11 cellular contexts compared by ENCODE assay signal in genomic region chr3:53495091-53495517, GRCh38. TPM values are rescaled to one million over a fixed set of nuclear protein-coding genes. Genes with fewer than 3 reads are reported as not detected.
DNase-seq lines count a peak whose midpoint lies in the region; ATAC-seq, FAIRE-seq and TF ChIP-seq lines count a peak whose summit lies in the region.
"Had no signal": no experiment of that assay in that cellular context is flagged by ENCODE, and none has a peak within 500 bp of the region (broad histone marks: within the 10 kb centered on the region; RNA-seq: fewer than 3 reads in every experiment).

No MANE protein-coding gene starts in this region.

- CTCF ChIA-PET in A673 (lab: Charles Lee): no interaction called here

- H3K4me1 Mint-ChIP-seq in endodermal cell (peaks cover 10% of the 10 kb centered on the region), neural crest cell (peaks cover 40% of the 10 kb centered on the region)

- DNase-seq in A673 (ENCODE audit: low spot score) (no peak), endodermal cell (peak; percentile 68), neural crest cell (ENCODE audit: low read depth, low spot score) (no peak), HCEC 1CT (no peak), GM19239 (ENCODE audit: insufficient read length, low spot score) (no peak), NCI-H2029 treated with DMSO at 0.1 percent for 48 hours (lab: John Stamatoyannopoulos, UW) (no peak)
- DNase-seq: activated CD4-positive, alpha-beta memory T cell treated with anti-CD3 and anti-CD28 coated beads, Interleukin-2, amount 10 ng/mL, durations not matched to agents 7 days and 5 days; GDM1; NCI-H226 had no signal

- TF ChIP-seq CTCF in A673 (conservative IDR thresholded peaks at IDR 0.05; ENCODE audit: low read depth, low read length) (no peak), endodermal cell (conservative IDR thresholded peaks at IDR 0.05) (no peak), neural crest cell (conservative IDR thresholded peaks at IDR 0.05) (no peak)

- POLR2A ChIA-PET in A673 (lab: Charles Lee; ENCODE audit: low non-redundant PET): no interaction called here

- peaks cover 35% of the 10 kb centered on the region for H3K27me3 ChIP-seq in A673 (replicated peaks; ENCODE audit: insufficient read depth, low read depth, low read length, poor library complexity)
- H3K27me3 ChIP-seq in HUES64 (ENCODE audit: insufficient read depth, low read length): peaks cover 78% of the 10 kb centered on the region
- peaks cover 60% of the 10 kb centered on the region for H3K27me3 ChIP-seq in endodermal cell (ENCODE audit: control insufficient read depth, insufficient read depth, low read length, poor library complexity, severe bottlenecking)

- H3K4me3 Mint-ChIP-seq in endodermal cell (peak overlapping the region; percentile 53), neural crest cell (peak overlapping the region; percentile 83)
- H3K4me3 Mint-ChIP-seq: activated CD4-positive, alpha-beta memory T cell treated with anti-CD3 and anti-CD28 coated beads, Interleukin-2, amount 10 ng/mL, durations not matched to agents 7 days and 5 days had no signal

- H3K27me3 Mint-ChIP-seq in endodermal cell (ENCODE audit: insufficient read depth) (peaks cover 63% of the 10 kb centered on the region), neural crest cell (ENCODE audit: low read depth) (peaks cover 65% of the 10 kb centered on the region)

- no TSS peak for BruUV-seq in A673 (replicated peaks; lab: Mats Ljungman, UMichigan)

- H3K9ac ChIP-seq in HUES64 (ENCODE audit: low read depth, low read length) (no peak overlapping the region), endodermal cell (ENCODE audit: extremely low read depth, low read length, poor library complexity, severe bottlenecking) (no peak overlapping the region)

- intact Hi-C loops in A673 (cut with micrococcal nuclease; ENCODE audit: unreplicated experiment): no loop called here

- H3K36me3 ChIP-seq in A673 (ENCODE audit: insufficient read depth, low read length, poor library complexity, severe bottlenecking) (no peaks in the 10 kb centered on the region), HUES64 (ENCODE audit: insufficient read depth, low read length) (no peaks in the 10 kb centered on the region), endodermal cell (ENCODE audit: control insufficient read depth, insufficient read depth, low read length) (no peaks in the 10 kb centered on the region)

- H3K27ac Mint-ChIP-seq in endodermal cell: no peak overlapping the region
- no peak overlapping the region for H3K27ac Mint-ChIP-seq in neural crest cell (ENCODE audit: unreplicated experiment)
- H3K27ac Mint-ChIP-seq: activated CD4-positive, alpha-beta memory T cell treated with anti-CD3 and anti-CD28 coated beads, Interleukin-2, amount 10 ng/mL, durations not matched to agents 7 days and 5 days had no signal

- 2% methylated on average over 26 of the region's 30 CpGs for WGBS in HUES64
- 0 to 2% methylated on average over 10 to 27 of the region's 30 CpGs for WGBS in endodermal cell (ENCODE audit: insufficient coverage in 1 of 2, insufficient read length in 1 of 2), 2 experiments

- H3K9me3 Mint-ChIP-seq in endodermal cell (no peaks in the 10 kb centered on the region), neural crest cell (no peaks in the 10 kb centered on the region)
- H3K9me3 Mint-ChIP-seq: activated CD4-positive, alpha-beta memory T cell treated with anti-CD3 and anti-CD28 coated beads, Interleukin-2, amount 10 ng/mL, durations not matched to agents 7 days and 5 days had no signal

- no peak for ATAC-seq in HG02798 (IDR thresholded peaks at IDR 0.05; ENCODE audit: poor library complexity, unreplicated experiment)

- H3K4me1 ChIP-seq in A673 (ENCODE audit: insufficient read depth, low read length, poor library complexity, severe bottlenecking): no peaks in the 10 kb centered on the region
- H3K4me1 ChIP-seq in HUES64 (ENCODE audit: insufficient read depth, low read length): no peaks in the 10 kb centered on the region; the same call in 1 of the 2 replicates
- H3K4me1 ChIP-seq in endodermal cell (ENCODE audit: control insufficient read depth, insufficient read depth, low read length): no peaks in the 10 kb centered on the region

- H3K9me3 ChIP-seq in A673 (ENCODE audit: low read depth, low read length, poor library complexity, severe bottlenecking) (no peaks in the 10 kb centered on the region), HUES64 (ENCODE audit: insufficient read depth, low read depth, low read length) (no peaks in the 10 kb centered on the region), endodermal cell (ENCODE audit: control insufficient read depth, low read length) (no peaks in the 10 kb centered on the region)

- H3K36me3 Mint-ChIP-seq in endodermal cell (ENCODE audit: low read depth) (no peaks in the 10 kb centered on the region), neural crest cell (ENCODE audit: low read depth) (no peaks in the 10 kb centered on the region)

- H3K4me3 ChIP-seq in A673 (ENCODE audit: low read depth, low read length, poor library complexity, severe bottlenecking) (peak overlapping the region; percentile 15), HUES64 (ENCODE audit: low read length) (peak overlapping the region; percentile 61), endodermal cell (ENCODE audit: low read length) (peak overlapping the region; percentile 71)

- H3K27ac ChIP-seq in A673 (ENCODE audit: low read depth, low read length, poor library complexity, severe bottlenecking) (no peak overlapping the region), HUES64 (ENCODE audit: low read depth, low read length) (no peak overlapping the region), endodermal cell (ENCODE audit: low read depth, low read length) (no peak overlapping the region)

- FAIRE-seq in GM19239 (lab: Jason Lieb, UNC): no peak

RNA-seq across cellular contexts. Expression of gene CACNA1D, which starts 0.7 kb away (rescaled TPM):
- total RNA-seq in A673 (2021): 0.85 TPM in 1 of 2 replicates, not detected in the other
- polyA plus RNA-seq in HUES64 (2013, experiment 1 of 2): 0.20 TPM
- polyA plus RNA-seq in HUES64 (2013, experiment 2 of 2): 0.76 TPM
- 1 to 10 TPM; 2.2 to 3.8 TPM for total RNA-seq in endodermal cell
- polyA plus RNA-seq in endodermal cell (2013, experiment 1 of 2): 0.61 TPM
- polyA plus RNA-seq in endodermal cell (2013, experiment 2 of 2): 0.79 TPM
- 1.1 and 2.3 TPM in 2 replicates for total RNA-seq in neural crest cell

Comparison
In these comparisons a context has a peak if more than half of its experiments do, and no peak if none do; other contexts are left out.
1. H3K4me3 ChIP-seq: peak in every context shown above with its lines; median percentile 71 in endodermal cell; 61 in HUES64; 15 in A673.